ENCODE assay signal across 20 cellular contexts in genomic region chr15:94535298-94536048, GRCh38.
"Had no signal": no experiment of that assay in that cellular context is flagged by ENCODE, and none has a peak within 500 bp of the region (broad histone marks: within the 10 kb centered on the region; RNA-seq: fewer than 3 reads in every experiment).

No MANE protein-coding gene starts in this region.

- H3K4me1 ChIP-seq: ascending aorta, body of pancreas had no signal

- H3K27ac ChIP-seq: ascending aorta, body of pancreas had no signal

- H3K4me3 ChIP-seq: ascending aorta, body of pancreas had no signal

- DNase-seq: activated B cell treated with CpG ODN at 0.5 μM for 24 hours; activated CD4-positive, alpha-beta T cell treated with anti-CD3 and anti-CD28 coated beads for 1 hour; activated CD4-positive, alpha-beta T cell treated with anti-CD3 and anti-CD28 coated beads, Interleukin-2, amount 10 ng/mL, durations not matched to agents 24 days and 14 days; activated CD4-positive, alpha-beta T cell treated with anti-CD3 and anti-CD28 coated beads, Interleukin-2, amount 50 U/mL, for 48 hours; activated CD8-positive, alpha-beta memory T cell treated with anti-CD3 and anti-CD28 coated beads, Interleukin-2, amount 10 ng/mL, durations not matched to agents 7 days and 5 days; activated effector memory CD4-positive, alpha-beta T cell treated with Interleukin-2 at 50 U/mL for 16 hours; activated naive CD4-positive, alpha-beta T cell; activated naive CD8-positive, alpha-beta T cell treated with anti-CD3 and anti-CD28 coated beads, Interleukin-2, amount 50 U/mL, for 24 hours; activated T-cell treated with anti-CD3 and anti-CD28 coated beads, Interleukin-2, amount 50 U/mL, for 24 hours; amniotic stem cell; body of pancreas; MM.1S; NCI-H1694; NCI-H2029; NCI-H510A; NCI-H526 treated with DMSO at 0.1 percent for 48 hours; SIG-M5; T-helper 17 cell; T-helper 9 cell had no signal

- H3K36me3 ChIP-seq: ascending aorta had no signal

- H3K27me3 ChIP-seq: ascending aorta, body of pancreas had no signal
